ENCODE assay signal across 1 cellular context in the genomic region with DNA sequence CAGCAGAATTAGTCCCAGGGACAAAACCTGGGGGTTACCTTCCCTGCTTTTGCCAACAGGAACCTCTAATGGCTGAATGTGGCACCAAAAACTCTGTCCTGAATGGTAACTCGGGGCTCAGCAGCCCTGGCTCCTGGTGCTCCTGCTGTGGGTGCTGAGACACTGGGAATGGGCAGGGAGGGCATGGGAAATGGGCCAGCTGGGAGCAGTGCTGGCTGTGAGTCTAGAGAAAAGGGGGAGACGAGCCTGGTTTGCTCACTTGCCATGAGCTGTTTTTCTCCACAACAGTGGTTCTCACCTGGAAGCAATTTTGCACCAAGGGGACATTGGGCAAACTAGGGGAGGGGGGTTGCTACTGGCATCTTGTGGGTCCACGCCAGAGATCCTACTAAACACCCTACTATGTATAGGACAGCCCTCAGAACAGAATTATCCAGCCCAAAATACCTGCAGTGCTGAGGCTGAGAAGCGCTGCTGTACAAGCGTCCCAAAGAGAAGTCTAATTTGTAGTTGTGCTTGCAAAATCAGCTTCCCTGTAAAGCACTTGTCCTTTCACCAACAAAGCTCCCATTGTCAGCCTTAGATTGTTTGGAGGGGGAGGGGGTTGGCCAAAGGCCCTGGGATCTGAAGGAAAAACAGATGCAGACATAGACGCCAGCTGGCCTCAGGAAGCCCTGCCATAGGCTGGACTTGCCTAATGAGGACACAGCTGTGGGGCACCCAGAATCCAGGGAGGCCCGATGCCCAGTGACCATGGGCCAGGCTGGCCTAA.
A peak's percentile ranks its signal among the peaks of the same experiment; 100 is the strongest.
TF ChIP-seq lines count a peak whose summit lies in the region.

No MANE protein-coding gene starts in this region.

TF ChIP-seq in HepG2, 621 proteins besides CTCF, POLR2A, EP300 and RAD21 (continued from another document and continues in another):
- TF ChIP-seq NONO (IDR thresholded peaks at IDR 0.05) (no peak), NONO (CRISPR knock-in tag; conservative IDR thresholded peaks at IDR 0.05) (0 out of 2 replicates have a peak, but pooled peaks have one; percentile 28), AGO1 (IDR thresholded peaks at IDR 0.05; ENCODE audit: low read depth, low read length, poor library complexity, severe bottlenecking) (no peak), IRF2 (CRISPR knock-in tag; IDR thresholded peaks at IDR 0.05) (no peak), RELA (CRISPR knock-in tag; IDR thresholded peaks at IDR 0.05) (no peak), ZNF331 (CRISPR knock-in tag; IDR thresholded peaks at IDR 0.05) (peak; percentile 48; the same call in 1 of the 2 replicates), ZNF557 (CRISPR knock-in tag; IDR thresholded peaks at IDR 0.05) (no peak), ZNF432 (CRISPR knock-in tag; IDR thresholded peaks at IDR 0.05; ENCODE audit: borderline replicate concordance) (no peak), ZNF33A (CRISPR knock-in tag; IDR thresholded peaks at IDR 0.05; ENCODE audit: borderline replicate concordance) (no peak), GTF3A (CRISPR knock-in tag; conservative IDR thresholded peaks at IDR 0.05) (no peak), ZNF501 (CRISPR knock-in tag; IDR thresholded peaks at IDR 0.05) (no peak), SATB2 (CRISPR knock-in tag; IDR thresholded peaks at IDR 0.05) (no peak), JUND (CRISPR knock-in tag; IDR thresholded peaks at IDR 0.05) (no peak), ATF5 (CRISPR knock-in tag; IDR thresholded peaks at IDR 0.05; ENCODE audit: low read depth) (no peak), TOPORS (CRISPR knock-in tag; IDR thresholded peaks at IDR 0.05) (no peak), SP4 (CRISPR knock-in tag; IDR thresholded peaks at IDR 0.05) (no peak), SP140L (CRISPR knock-in tag; IDR thresholded peaks at IDR 0.05; ENCODE audit: borderline replicate concordance) (0 out of 2 replicates have a peak, but pooled peaks have one; percentile 61), TBX2 (CRISPR knock-in tag; IDR thresholded peaks at IDR 0.05; ENCODE audit: borderline replicate concordance) (peak; percentile 57; the same call in 1 of the 2 replicates), GABPA (IDR thresholded peaks at IDR 0.05; ENCODE audit: low read depth, low read length) (no peak), GABPA (CRISPR knock-in tag; IDR thresholded peaks at IDR 0.05; ENCODE audit: low read depth) (no peak), SMYD3 (CRISPR knock-in tag; IDR thresholded peaks at IDR 0.05) (no peak), ARNT2 (CRISPR knock-in tag; IDR thresholded peaks at IDR 0.05; ENCODE audit: low read depth) (no peak), ZFYVE20 (CRISPR knock-in tag; IDR thresholded peaks at IDR 0.05; ENCODE audit: borderline replicate concordance, low read depth) (no peak), NFYC (CRISPR knock-in tag; IDR thresholded peaks at IDR 0.05) (peak; percentile 34; the same call in 1 of the 2 replicates), ZNF468 (CRISPR knock-in tag; IDR thresholded peaks at IDR 0.05) (no peak), DZIP1 (CRISPR knock-in tag; IDR thresholded peaks at IDR 0.05) (no peak), HNF4G (IDR thresholded peaks at IDR 0.05; ENCODE audit: borderline replicate concordance, low read depth, low read length) (no peak; the same call in 1 of the 2 replicates), HNF4G (CRISPR knock-in tag; IDR thresholded peaks at IDR 0.05; ENCODE audit: borderline replicate concordance, low read depth) (no peak), IRF9 (CRISPR knock-in tag; IDR thresholded peaks at IDR 0.05; ENCODE audit: borderline replicate concordance) (no peak), ZNF850 (CRISPR knock-in tag; conservative IDR thresholded peaks at IDR 0.05) (no peak), ZSCAN12 (CRISPR knock-in tag; IDR thresholded peaks at IDR 0.05) (no peak), KMT2A (CRISPR knock-in tag; IDR thresholded peaks at IDR 0.05) (no peak), HNF4A (CRISPR knock-in tag; IDR thresholded peaks at IDR 0.05) (peak; percentile 50; the same call in 1 of the 2 replicates), ZSCAN29 (CRISPR knock-in tag; conservative IDR thresholded peaks at IDR 0.05) (no peak), MTF1 (CRISPR knock-in tag; IDR thresholded peaks at IDR 0.05) (no peak), MYPOP (CRISPR knock-in tag; IDR thresholded peaks at IDR 0.05) (no peak), XBP1 (CRISPR knock-in tag; IDR thresholded peaks at IDR 0.05) (no peak), ZNF792 (CRISPR knock-in tag; IDR thresholded peaks at IDR 0.05) (no peak), ZNF3 (CRISPR knock-in tag; IDR thresholded peaks at IDR 0.05) (no peak), AKAP8 (CRISPR knock-in tag; IDR thresholded peaks at IDR 0.05) (no peak), TFAP4 (IDR thresholded peaks at IDR 0.05; ENCODE audit: borderline replicate concordance, low read depth) (peak; percentile 96), NFE2L2 (IDR thresholded peaks at IDR 0.05; ENCODE audit: low read length) (no peak), ZNF282 (IDR thresholded peaks at IDR 0.05; ENCODE audit: partially characterized antibody) (no peak), HCFC1 (IDR thresholded peaks at IDR 0.05; ENCODE audit: low read depth, low read length) (no peak), ZNF562 (CRISPR knock-in tag; IDR thresholded peaks at IDR 0.05; ENCODE audit: borderline replicate concordance) (no peak), RFX5 (IDR thresholded peaks at IDR 0.05; ENCODE audit: low read depth, low read length) (no peak), IRX3 (CRISPR knock-in tag; IDR thresholded peaks at IDR 0.05; ENCODE audit: borderline replicate concordance, low read depth) (no peak), ZNF407 (CRISPR knock-in tag; IDR thresholded peaks at IDR 0.05; ENCODE audit: not compliant biosample characterization) (no peak), KAT8 (CRISPR knock-in tag; IDR thresholded peaks at IDR 0.05) (0 out of 2 replicates have a peak, but pooled peaks have one; percentile 16), PAWR (CRISPR knock-in tag; IDR thresholded peaks at IDR 0.05; ENCODE audit: borderline replicate concordance) (no peak)
- TF ChIP-seq, protein P1, sequence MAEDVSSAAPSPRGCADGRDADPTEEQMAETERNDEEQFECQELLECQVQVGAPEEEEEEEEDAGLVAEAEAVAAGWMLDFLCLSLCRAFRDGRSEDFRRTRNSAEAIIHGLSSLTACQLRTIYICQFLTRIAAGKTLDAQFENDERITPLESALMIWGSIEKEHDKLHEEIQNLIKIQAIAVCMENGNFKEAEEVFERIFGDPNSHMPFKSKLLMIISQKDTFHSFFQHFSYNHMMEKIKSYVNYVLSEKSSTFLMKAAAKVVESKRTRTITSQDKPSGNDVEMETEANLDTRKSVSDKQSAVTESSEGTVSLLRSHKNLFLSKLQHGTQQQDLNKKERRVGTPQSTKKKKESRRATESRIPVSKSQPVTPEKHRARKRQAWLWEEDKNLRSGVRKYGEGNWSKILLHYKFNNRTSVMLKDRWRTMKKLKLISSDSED (CRISPR knock-in tag; IDR thresholded peaks at IDR 0.05): no peak
